In genomic region chr1:11187458-11187857, GRCh38 we compare ENCODE assay signal across 25 cellular contexts. TPM values are rescaled to one million over a fixed set of nuclear protein-coding genes. Genes with fewer than 3 reads are reported as not detected.
"Had no signal": no experiment of that assay in that cellular context is flagged by ENCODE, and none has a peak within 500 bp of the region (broad histone marks: within the 10 kb centered on the region; RNA-seq: fewer than 3 reads in every experiment).

No MANE protein-coding gene starts in this region.

- H3K4me3 ChIP-seq: mucosa of descending colon, ovary, sigmoid colon, spleen, transverse colon, vagina had no signal

- H3K36me3 ChIP-seq: ovary had no signal

- H3K27ac ChIP-seq: ovary, spleen, transverse colon, vagina, WERI-Rb-1 had no signal

- ATAC-seq: activated naive CD8-positive, alpha-beta T cell treated with anti-CD3 and anti-CD28 coated beads, Interleukin-2, amount 50 U/mL, for 24 hours; left lobe of liver; mucosa of descending colon; naive thymus-derived CD4-positive, alpha-beta T cell; stimulated activated memory B cell treated with anti-CD40 and anti-IgM and Interleukin-4, amounts not matched to agents 10 μg/mL and 1 μg/mL and 100 μg/mL, for 72 hours had no signal

- H3K27me3 ChIP-seq: ovary, sigmoid colon, spleen, transverse colon, vagina had no signal

- DNase-seq: activated CD4-positive, alpha-beta T cell treated with anti-CD3 and anti-CD28 coated beads for 1 hour; activated CD8-positive, alpha-beta memory T cell treated with anti-CD3 and anti-CD28 coated beads for 24 hours; activated CD8-positive, alpha-beta memory T cell treated with anti-CD3 and anti-CD28 coated beads, Interleukin-2, amount 50 U/mL, for 48 hours; activated effector memory CD4-positive, alpha-beta T cell treated with Interleukin-2 at 50 U/mL for 16 hours; activated naive CD4-positive, alpha-beta T cell treated with anti-CD3 and anti-CD28 coated beads, Interleukin-2, amount 10 ng/mL, durations not matched to agents 7 days and 5 days; activated naive CD8-positive, alpha-beta T cell treated with anti-CD3 and anti-CD28 coated beads, Interleukin-2, amount 50 U/mL, for 24 hours; activated T-cell treated with anti-CD3 and anti-CD28 coated beads, Interleukin-2, amount 50 U/mL, for 48 hours; aorta; hippocampal formation; islet precursor cell; mucosa of descending colon; naive thymus-derived CD4-positive, alpha-beta T cell; ovary; sigmoid colon; spleen; stimulated activated CD4-positive, alpha-beta T cell treated with anti-CD3 and anti-CD28 coated beads, Interleukin-4, amount 100 ng/mL, for 4 hours; transverse colon had no signal

- H3K9me3 ChIP-seq: mucosa of descending colon, ovary, sigmoid colon, spleen, transverse colon, vagina had no signal

- H3K4me1 ChIP-seq: spleen, transverse colon, vagina had no signal

RNA-seq across cellular contexts. Expression of gene ANGPTL7, which starts 1.7 kb away (rescaled TPM):
- total RNA-seq: chondrocyte; dermis microvascular lymphatic vessel endothelial cell; fibroblast of villous mesenchyme; left lobe of liver; naive thymus-derived CD4-positive, alpha-beta T cell; spleen; T-helper 2 cell treated with Interferon-gamma antibody and Interleukin-4, amounts not matched to agents 100 ng/mL and 5 ng/mL, for 36 hours had no signal
- polyA plus RNA-seq: naive thymus-derived CD4-positive, alpha-beta T cell had no signal
